ENCODE assay signal across 8 cellular contexts in the genomic region with DNA sequence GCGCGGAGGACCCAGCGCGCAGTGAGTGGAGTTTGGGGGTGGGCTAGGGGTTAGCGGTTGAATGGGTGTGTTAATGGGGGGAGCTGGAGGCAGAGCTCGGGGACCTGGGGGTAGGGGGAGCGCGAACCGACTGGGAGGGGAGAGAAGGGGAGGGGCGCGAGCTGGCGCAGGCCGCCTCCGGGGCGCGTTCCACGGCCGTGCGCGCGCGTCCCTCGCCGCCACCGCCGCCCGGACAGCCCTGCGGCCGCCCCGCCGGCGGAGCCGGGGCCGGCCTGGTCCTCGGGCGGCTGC. TPM values are rescaled to one million over a fixed set of nuclear protein-coding genes. Genes with fewer than 3 reads are reported as not detected.
DNase-seq lines count a peak whose midpoint lies in the region; ATAC-seq, FAIRE-seq and TF ChIP-seq lines count a peak whose summit lies in the region.

A gene (plus strand): TSS at position 194 of the 291 bp plus-strand sequence. CDS start 36,051 bp downstream, outside the sequence.

- peak within 1 kb of the TSS; percentile 68 for H2BK120ac ChIP-seq in mesendoderm (ENCODE audit: low read depth, low read length)

- H3K27ac ChIP-seq in mesendoderm (ENCODE audit: low read depth, low read length): peak within 1 kb of the TSS; percentile 99

- H3K36me3 ChIP-seq in mesendoderm (ENCODE audit: control insufficient read depth, insufficient read depth, low read length): no peaks in the 10 kb centered on the region

- H3K4me2 ChIP-seq in mesendoderm (ENCODE audit: low read length): peak within 1 kb of the TSS; percentile 74

- H2AK5ac ChIP-seq in mesendoderm (ENCODE audit: low read length): no peak within 1 kb of the TSS

- FAIRE-seq in urothelium cell line (lab: Jason Lieb, UNC): no peak

- H3K56ac ChIP-seq in mesendoderm (ENCODE audit: low read length): peak within 1 kb of the TSS; percentile 94

- H3K27ac Mint-ChIP-seq in dendritic cell treated with granulocyte-macrophage colony-stimulating factor and Interleukin-4, amounts not matched to agents 40 ng/mL and 50 ng/mL, for 4 days: no peak within 1 kb of the TSS

- no peak within 1 kb of the TSS for H4K5ac ChIP-seq in mesendoderm (ENCODE audit: low read length)

- H2BK15ac ChIP-seq in mesendoderm (replicated peaks; ENCODE audit: low read depth): peak within 1 kb of the TSS; percentile 38

- H3K4me3 ChIP-seq in mesendoderm (ENCODE audit: low read length): peak within 1 kb of the TSS; percentile 27

- peak within 1 kb of the TSS; percentile 89 for H4K8ac ChIP-seq in mesendoderm (ENCODE audit: low read depth, low read length)

- peak within 1 kb of the TSS; percentile 71 for H3K4ac ChIP-seq in mesendoderm (ENCODE audit: low read depth, low read length)

- H3K9me3 Mint-ChIP-seq in dendritic cell treated with granulocyte-macrophage colony-stimulating factor and Interleukin-4, amounts not matched to agents 40 ng/mL and 50 ng/mL, for 4 days: no peaks in the 10 kb centered on the region

- no peak within 1 kb of the TSS for H3K23ac ChIP-seq in mesendoderm (ENCODE audit: low read length)

- peak within 1 kb of the TSS; percentile 99 for H3K18ac ChIP-seq in mesendoderm (ENCODE audit: low read length)

- H3K79me1 ChIP-seq in mesendoderm (ENCODE audit: low read length): no peaks in the 10 kb centered on the region

- H3K4me1 Mint-ChIP-seq in dendritic cell treated with granulocyte-macrophage colony-stimulating factor and Interleukin-4, amounts not matched to agents 40 ng/mL and 50 ng/mL, for 4 days (ENCODE audit: low read depth): peaks cover 26% of the 10 kb centered on the region

- H3K27me3 Mint-ChIP-seq in dendritic cell treated with granulocyte-macrophage colony-stimulating factor and Interleukin-4, amounts not matched to agents 40 ng/mL and 50 ng/mL, for 4 days: peaks cover 57% of the 10 kb centered on the region

- ATAC-seq in HG03520 (IDR thresholded peaks at IDR 0.05; ENCODE audit: unreplicated experiment) (no peak), HG03442 (IDR thresholded peaks at IDR 0.05; ENCODE audit: unreplicated experiment) (no peak)

- no peaks in the 10 kb centered on the region for H3K4me1 ChIP-seq in mesendoderm (ENCODE audit: control insufficient read depth, low read depth, low read length)

- intact Hi-C loops in dendritic cell treated with granulocyte-macrophage colony-stimulating factor and Interleukin-4, amounts not matched to agents 40 ng/mL and 50 ng/mL, for 4 days (cut with micrococcal nuclease): no loop called here

- WGBS in mesendoderm (ENCODE audit: extremely low coverage, insufficient coverage, low lambda C conversion rate): no CpG with 5 or more reads among the region's 36 CpGs

- no peaks in the 10 kb centered on the region for H3K36me3 Mint-ChIP-seq in dendritic cell treated with granulocyte-macrophage colony-stimulating factor and Interleukin-4, amounts not matched to agents 40 ng/mL and 50 ng/mL, for 4 days (ENCODE audit: low read depth)

- no peak for TF ChIP-seq EP300 in Ishikawa (IDR thresholded peaks at IDR 0.05; ENCODE audit: borderline replicate concordance)

- DNase-seq in AG20443 (ENCODE audit: low spot score): peak; percentile 78
- no peak for DNase-seq in mesendoderm
- peak; percentile 72 for DNase-seq in urothelium cell line (ENCODE audit: low spot score)
- DNase-seq in NK-92 (lab: John Stamatoyannopoulos, UW; ENCODE audit: unreplicated experiment): no peak

- H3K4me3 Mint-ChIP-seq in dendritic cell treated with granulocyte-macrophage colony-stimulating factor and Interleukin-4, amounts not matched to agents 40 ng/mL and 50 ng/mL, for 4 days: peak within 1 kb of the TSS; percentile 45

- H3K79me2 ChIP-seq in mesendoderm (ENCODE audit: control insufficient read depth, insufficient read depth, low read length): peaks cover 25% of the 10 kb centered on the region

- no peak for TF ChIP-seq RAD21 in Ishikawa (IDR thresholded peaks at IDR 0.05; ENCODE audit: low read depth)

- H3K9ac ChIP-seq in mesendoderm (ENCODE audit: low read length): peak within 1 kb of the TSS; percentile 81

- no peaks in the 10 kb centered on the region for H3K27me3 ChIP-seq in mesendoderm (ENCODE audit: insufficient read depth, low read length, poor library complexity)

- H2BK5ac ChIP-seq in mesendoderm (ENCODE audit: low read length): peak within 1 kb of the TSS; percentile 83

TF ChIP-seq in Ishikawa, 13 proteins besides CTCF, POLR2A, EP300 and RAD21:
- TF ChIP-seq NFIC (IDR thresholded peaks at IDR 0.05) (no peak), ZBTB7A (IDR thresholded peaks at IDR 0.05; ENCODE audit: low read depth) (peak; percentile 48; the same call in 1 of the 2 replicates), TAF1 (IDR thresholded peaks at IDR 0.05; ENCODE audit: low read depth) (peak; percentile 11; the same call in 1 of the 2 replicates)

RNA-seq across cellular contexts. Expression of the gene that starts here (rescaled TPM):
- 102 TPM for polyA plus RNA-seq in mesendoderm (2013, experiment 1 of 2)
- 104 TPM for polyA plus RNA-seq in mesendoderm (2013, experiment 2 of 2)

Comparison
In these comparisons a context has a peak if more than half of its experiments do, and no peak if none do; other contexts are left out.
1. DNase-seq: peak in AG20443 (single experiment) and urothelium cell line (single experiment); none in mesendoderm (single experiment) and NK-92 (single experiment).